Comparison of ENCODE assay signal across 15 cellular contexts in genomic region chr15:39890640-39891039, GRCh38. TPM values are rescaled to one million over a fixed set of nuclear protein-coding genes. Genes with fewer than 3 reads are reported as not detected.
A peak's percentile ranks its signal among the peaks of the same experiment; 100 is the strongest.
DNase-seq lines count a peak whose midpoint lies in the region; ATAC-seq and TF ChIP-seq lines count a peak whose summit lies in the region.
"Had no signal": no experiment of that assay in that cellular context is flagged by ENCODE, and none has a peak within 500 bp of the region (broad histone marks: within the 10 kb centered on the region; RNA-seq: fewer than 3 reads in every experiment).

No MANE protein-coding gene starts in this region.

- peaks cover 45% of the 10 kb centered on the region for H3K79me2 ChIP-seq in GM23338 (replicated peaks; ENCODE audit: insufficient read depth)

- no peaks in the 10 kb centered on the region for H3K9me3 ChIP-seq in Caco-2
- no peaks in the 10 kb centered on the region for H3K9me3 ChIP-seq in gastroesophageal sphincter

- H3K36me3 ChIP-seq in GM23338 (ENCODE audit: insufficient read depth) = peaks cover 4% of the 10 kb centered on the region; the same call in 1 of the 2 replicates
- no peaks in the 10 kb centered on the region for H3K36me3 ChIP-seq in Caco-2 (ENCODE audit: control insufficient read depth, insufficient read depth, low read length)
- H3K36me3 ChIP-seq in gastroesophageal sphincter = no peaks in the 10 kb centered on the region

- H4K20me1 ChIP-seq in GM23338 (replicated peaks; ENCODE audit: insufficient read depth) = no peaks in the 10 kb centered on the region

- TF ChIP-seq EP300 in gastroesophageal sphincter (IDR thresholded peaks at IDR 0.05) = no peak

- H3K4me3 Mint-ChIP-seq in GM23338 (no peak overlapping the region), WTC11 (no peak overlapping the region), Caco-2 (ENCODE audit: unreplicated experiment) (no peak overlapping the region)

- H3K4me1 Mint-ChIP-seq in GM23338 = peaks cover 63% of the 10 kb centered on the region
- peaks cover 63% of the 10 kb centered on the region for H3K4me1 Mint-ChIP-seq in WTC11
- H3K4me1 Mint-ChIP-seq in Caco-2 (ENCODE audit: low read depth, unreplicated experiment) = peaks cover 23% of the 10 kb centered on the region

- no peak for TF ChIP-seq CTCF in GM23338 (conservative IDR thresholded peaks at IDR 0.05; ENCODE audit: low read depth in 2 of 2)
- no peak for TF ChIP-seq CTCF in WTC11 (IDR thresholded peaks at IDR 0.05)
- no peak for TF ChIP-seq CTCF in Caco-2 (IDR thresholded peaks at IDR 0.05; ENCODE audit: insufficient read depth in 1 of 2, low read depth in 1 of 2, low read length in 1 of 2, severe bottlenecking in 1 of 2, unreplicated experiment in 1 of 2)
- no peak for TF ChIP-seq CTCF in gastroesophageal sphincter (IDR thresholded peaks at IDR 0.05)

- peaks cover 20% of the 10 kb centered on the region for H3K27me3 Mint-ChIP-seq in GM23338 (ENCODE audit: insufficient read depth, low read depth, poor library complexity)
- H3K27me3 Mint-ChIP-seq in WTC11 (ENCODE audit: low read depth) = no peaks in the 10 kb centered on the region
- H3K27me3 Mint-ChIP-seq in Caco-2 (ENCODE audit: insufficient read depth, unreplicated experiment) = no peaks in the 10 kb centered on the region

- H3F3A ChIP-seq in GM23338 (replicated peaks; ENCODE audit: low read depth) = peaks cover 19% of the 10 kb centered on the region; the same call in 1 of the 2 replicates

- no peak overlapping the region for H3K4me2 ChIP-seq in GM23338
- H3K4me2 ChIP-seq: PC-9 had no signal

- peak; percentile 31 for DNase-seq in NCI-H345 (lab: John Stamatoyannopoulos, UW)
- no peak for DNase-seq in NCI-H345 treated with DMSO at 0.1 percent for 48 hours (lab: John Stamatoyannopoulos, UW; ENCODE audit: unreplicated experiment)
- no peak for DNase-seq in GM23338 (ENCODE audit: low spot score)
- peak; percentile 10 for DNase-seq in NCI-H1092 treated with DMSO at 0.1 percent for 48 hours (lab: John Stamatoyannopoulos, UW)
- DNase-seq in WTC11 (ENCODE audit: low spot score) = no peak
- DNase-seq in Caco-2 = no peak
- DNase-seq: AML-193, NCI-H1048, NCI-H2081, NCI-H446, NCI-H774, PC-9 had no signal

- H3K27ac ChIP-seq in GM23338 (ENCODE audit: low read depth) = peak overlapping the region; percentile 98
- H3K27ac ChIP-seq in gastroesophageal sphincter = no peak overlapping the region
- H3K27ac ChIP-seq: PC-9 had no signal

- POLR2A ChIA-PET in WTC11 (lab: Charles Lee) (interaction anchor here (1.0 kb wide), 1 partner anchor 43 kb away, joined by 3 read pairs; no protein-coding TSS in a partner anchor), Caco-2 (lab: Charles Lee) (no interaction called here)

- H3K36me3 Mint-ChIP-seq in GM23338 (ENCODE audit: low read depth) (peaks cover 55% of the 10 kb centered on the region), WTC11 (peaks cover 25% of the 10 kb centered on the region), Caco-2 (ENCODE audit: insufficient read depth, unreplicated experiment) (peaks cover 10% of the 10 kb centered on the region)

- H3K4me1 ChIP-seq in GM23338 (ENCODE audit: insufficient read depth) (peaks cover 55% of the 10 kb centered on the region), Caco-2 (peaks cover 58% of the 10 kb centered on the region), gastroesophageal sphincter (no peaks in the 10 kb centered on the region)

- TF ChIP-seq POLR2A in gastroesophageal sphincter (IDR thresholded peaks at IDR 0.05) = no peak

- H3K27ac Mint-ChIP-seq in GM23338 (peak overlapping the region; percentile 95), WTC11 (peak overlapping the region; percentile 85), Caco-2 (ENCODE audit: unreplicated experiment) (no peak overlapping the region)

- H2AFZ ChIP-seq in GM23338 = no peak overlapping the region
- H2AFZ ChIP-seq: PC-9 had no signal

- no TSS peak for BruUV-seq in Caco-2 (replicated peaks; lab: Mats Ljungman, UMichigan)

- no peaks in the 10 kb centered on the region for H3K27me3 ChIP-seq in GM23338 (ENCODE audit: insufficient read depth)
- no peaks in the 10 kb centered on the region for H3K27me3 ChIP-seq in Caco-2 (replicated peaks; ENCODE audit: control insufficient read depth, insufficient read depth, low read length)
- no peaks in the 10 kb centered on the region for H3K27me3 ChIP-seq in gastroesophageal sphincter

- intact Hi-C loops in Caco-2 (cut with micrococcal nuclease; ENCODE audit: unreplicated experiment) = loop anchor here (10.0 kb wide), 1 partner anchor 114 kb away; no protein-coding TSS in a partner anchor

- ATAC-seq in GM23338 (no peak), WTC11 (no peak), gastroesophageal sphincter (no peak), GM18858 (IDR thresholded peaks at IDR 0.05; ENCODE audit: unreplicated experiment) (no peak)
- ATAC-seq: HCT116 had no signal

- H3K9me3 Mint-ChIP-seq in GM23338 = peaks cover 18% of the 10 kb centered on the region
- peaks cover 5% of the 10 kb centered on the region; the same call in 1 of the 2 replicates for H3K9me3 Mint-ChIP-seq in WTC11
- no peaks in the 10 kb centered on the region for H3K9me3 Mint-ChIP-seq in Caco-2 (ENCODE audit: unreplicated experiment)

- H3K4me3 ChIP-seq in GM23338 (no peak overlapping the region), Caco-2 (ENCODE audit: low read depth, low read length) (no peak overlapping the region), gastroesophageal sphincter (no peak overlapping the region)
- H3K4me3 ChIP-seq: PC-9 had no signal

- CTCF ChIA-PET in WTC11 (lab: Charles Lee) = interaction anchor here (1.1 kb wide), 1 partner anchor 43 kb away, joined by 3 read pairs; the partner anchor contains the start of gene EIF2AK4
- CTCF ChIA-PET in Caco-2 (lab: Charles Lee) = interaction anchor here (0.6 kb wide), 1 partner anchor 42 kb away, joined by 4 read pairs; no protein-coding TSS in a partner anchor

- no peaks in the 10 kb centered on the region for H3K9me2 ChIP-seq in GM23338 (ENCODE audit: insufficient read depth)

TF ChIP-seq in WTC11, 78 proteins besides CTCF, POLR2A, EP300 and RAD21:
- TF ChIP-seq, protein P1, sequence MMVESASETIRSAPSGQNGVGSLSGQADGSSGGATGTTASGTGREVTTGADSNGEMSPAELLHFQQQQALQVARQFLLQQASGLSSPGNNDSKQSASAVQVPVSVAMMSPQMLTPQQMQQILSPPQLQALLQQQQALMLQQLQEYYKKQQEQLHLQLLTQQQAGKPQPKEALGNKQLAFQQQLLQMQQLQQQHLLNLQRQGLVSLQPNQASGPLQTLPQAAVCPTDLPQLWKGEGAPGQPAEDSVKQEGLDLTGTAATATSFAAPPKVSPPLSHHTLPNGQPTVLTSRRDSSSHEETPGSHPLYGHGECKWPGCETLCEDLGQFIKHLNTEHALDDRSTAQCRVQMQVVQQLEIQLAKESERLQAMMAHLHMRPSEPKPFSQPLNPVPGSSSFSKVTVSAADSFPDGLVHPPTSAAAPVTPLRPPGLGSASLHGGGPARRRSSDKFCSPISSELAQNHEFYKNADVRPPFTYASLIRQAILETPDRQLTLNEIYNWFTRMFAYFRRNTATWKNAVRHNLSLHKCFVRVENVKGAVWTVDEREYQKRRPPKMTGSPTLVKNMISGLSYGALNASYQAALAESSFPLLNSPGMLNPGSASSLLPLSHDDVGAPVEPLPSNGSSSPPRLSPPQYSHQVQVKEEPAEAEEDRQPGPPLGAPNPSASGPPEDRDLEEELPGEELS (CRISPR knock-in tag; IDR thresholded peaks at IDR 0.05) = no peak
- TF ChIP-seq ZNF423 (CRISPR knock-in tag; IDR thresholded peaks at IDR 0.05) (no peak), SP1 (CRISPR knock-in tag; conservative IDR thresholded peaks at IDR 0.05) (no peak)
- TF ChIP-seq, protein P2, sequence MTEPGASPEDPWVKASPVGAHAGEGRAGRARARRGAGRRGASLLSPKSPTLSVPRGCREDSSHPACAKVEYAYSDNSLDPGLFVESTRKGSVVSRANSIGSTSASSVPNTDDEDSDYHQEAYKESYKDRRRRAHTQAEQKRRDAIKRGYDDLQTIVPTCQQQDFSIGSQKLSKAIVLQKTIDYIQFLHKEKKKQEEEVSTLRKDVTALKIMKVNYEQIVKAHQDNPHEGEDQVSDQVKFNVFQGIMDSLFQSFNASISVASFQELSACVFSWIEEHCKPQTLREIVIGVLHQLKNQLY (CRISPR knock-in tag; IDR thresholded peaks at IDR 0.05) = no peak

RNA-seq across cellular contexts. Expression of gene GPR176, which starts 29.4 kb away (rescaled TPM):
- 226 and 248 TPM in 2 replicates for total RNA-seq in GM23338 (2014; rRNA removed; shearing (Covaris generic))
- 60.0 and 62.9 TPM in 2 replicates for polyA plus RNA-seq in GM23338 (2016; fragmentation: Nextera tagmentation; extraction: Ambion mirVana)
- total RNA-seq in WTC11 (2021) (117 to 131 TPM (median 127 TPM) in 3 replicates), Caco-2 (2022) (9.8 and 14.4 TPM in 2 replicates), gastroesophageal sphincter (10 to 100 TPM in 1 of 4 donors, 1 to 10 TPM in 3; 1.6 to 11.8 (median 4.6) TPM)

RNA-seq across cellular contexts. Expression of gene EIF2AK4, which starts 43.3 kb away (rescaled TPM):
- total RNA-seq in GM23338 (2014; rRNA removed; shearing (Covaris generic)) = 149 and 164 TPM in 2 replicates
- polyA plus RNA-seq in GM23338 (2016; fragmentation: Nextera tagmentation; extraction: Ambion mirVana) = 456 and 490 TPM in 2 replicates
- total RNA-seq in WTC11 (2021) = 89.1 to 93.2 TPM (median 90.7 TPM) in 3 replicates
- total RNA-seq in Caco-2 (2022) = 33.8 and 38.3 TPM in 2 replicates
- 10 to 100 TPM; 26.1 to 48.8 (median 39.1) TPM for total RNA-seq in gastroesophageal sphincter

Comparison
In these comparisons a context has a peak if more than half of its experiments do, and no peak if none do; other contexts are left out.
1. DNase-seq: peak in NCI-H345 (single experiment) and NCI-H1092 treated with DMSO at 0.1 percent for 48 hours (single experiment); none in NCI-H345 treated with DMSO at 0.1 percent for 48 hours (single experiment), GM23338 (single experiment), WTC11 (single experiment) and Caco-2 (0 of 2).